9 cellular contexts compared by ENCODE assay signal in the genomic region with DNA sequence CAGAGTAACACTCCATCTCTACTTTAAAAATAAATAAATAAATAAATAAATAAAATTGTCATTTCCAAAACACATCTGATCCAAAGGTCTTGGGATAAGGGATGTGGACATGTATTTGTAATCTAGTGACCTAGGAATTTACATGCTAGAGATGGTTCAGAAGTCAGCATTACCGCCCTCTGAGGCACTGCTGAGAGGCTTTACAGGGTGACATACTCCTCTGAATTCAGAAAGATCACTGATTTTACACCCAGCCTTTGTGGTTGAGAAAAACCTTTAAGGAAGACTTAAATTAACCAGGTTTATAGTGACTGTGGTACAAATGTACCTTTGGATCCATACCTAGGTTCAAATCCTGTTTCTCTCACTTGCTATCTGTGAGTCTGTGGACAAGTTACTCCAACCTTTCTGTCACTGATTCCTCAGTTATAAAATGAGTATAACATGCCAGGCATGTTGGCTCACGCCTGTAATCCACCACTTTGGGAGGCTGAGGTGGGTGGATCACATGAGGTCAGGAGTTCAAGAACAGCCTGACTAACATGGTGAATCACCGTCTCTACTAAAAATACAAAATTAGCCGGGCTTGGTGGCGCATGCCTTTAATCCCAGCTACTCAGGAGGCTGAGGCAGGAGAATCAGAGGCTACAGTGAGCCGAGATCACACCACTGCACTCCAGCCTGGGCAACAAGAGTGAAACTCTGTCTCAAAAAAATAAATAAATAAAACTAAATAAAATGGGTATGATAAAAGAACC. TPM values are rescaled to one million over a fixed set of nuclear protein-coding genes. Genes with fewer than 3 reads are reported as not detected.
DNase-seq lines count a peak whose midpoint lies in the region; ATAC-seq, FAIRE-seq and TF ChIP-seq lines count a peak whose summit lies in the region.
"Had no signal": no experiment of that assay in that cellular context is flagged by ENCODE, and none has a peak within 500 bp of the region (broad histone marks: within the 10 kb centered on the region; RNA-seq: fewer than 3 reads in every experiment).

No MANE protein-coding gene starts in this region.

- H3K27me3 ChIP-seq in ACC112 (ENCODE audit: insufficient read depth, low read length) (no peaks in the 10 kb centered on the region), left lung (no peaks in the 10 kb centered on the region)
- H3K27me3 ChIP-seq: neural progenitor cell had no signal

- ATAC-seq in left lung (peak; percentile 69), HG03025 (IDR thresholded peaks at IDR 0.05; ENCODE audit: low FRiP score, unreplicated experiment) (no peak), HG02884 (IDR thresholded peaks at IDR 0.05; ENCODE audit: unreplicated experiment) (no peak), GM21737 (IDR thresholded peaks at IDR 0.05; ENCODE audit: unreplicated experiment) (no peak)
- no peak for ATAC-seq in stimulated activated naive B cell treated with anti-CD40 and anti-IgM and Interleukin-4, amounts not matched to agents 10 μg/mL and 1 μg/mL and 100 μg/mL, for 72 hours (replicated peaks)

- intact Hi-C loops in left lung (cut with DNase I) = loop anchor here in 1 of 2 donors (10.0 kb wide), 1 partner anchor 138 kb away; no protein-coding TSS in a partner anchor

- TF ChIP-seq CTCF in cardiac fibroblast (IDR thresholded peaks at IDR 0.05; ENCODE audit: low read depth, low read length) (no peak), left lung (IDR thresholded peaks at IDR 0.05) (no peak)

- no peaks in the 10 kb centered on the region for H3K36me3 ChIP-seq in ACC112 (ENCODE audit: insufficient read depth, low read length)
- no peaks in the 10 kb centered on the region for H3K36me3 ChIP-seq in left lung
- H3K36me3 ChIP-seq: neural progenitor cell had no signal

- H3K79me2 ChIP-seq in ACC112 (ENCODE audit: control insufficient read depth, insufficient read depth, low read length, unreplicated experiment) = peaks cover 43% of the 10 kb centered on the region

- no peak overlapping the region for H3K4me3 Mint-ChIP-seq in stimulated activated naive B cell treated with anti-CD40 and anti-IgM and Interleukin-4, amounts not matched to agents 10 μg/mL and 1 μg/mL and 100 μg/mL, for 72 hours
- H3K4me3 Mint-ChIP-seq: neural progenitor cell had no signal

- H2AFZ ChIP-seq in ACC112 (ENCODE audit: low read length, unreplicated experiment) = no peak overlapping the region
- H2AFZ ChIP-seq: neural progenitor cell had no signal

- peak; percentile 75 for FAIRE-seq in HTR-8/SVneo (lab: Jason Lieb, UNC)

- peaks cover 0 to 3% of the 10 kb centered on the region in 2 donors for H3K9me3 Mint-ChIP-seq in stimulated activated naive B cell treated with anti-CD40 and anti-IgM and Interleukin-4, amounts not matched to agents 10 μg/mL and 1 μg/mL and 100 μg/mL, for 72 hours
- H3K9me3 Mint-ChIP-seq: neural progenitor cell had no signal

- DNase-seq in HTR-8/SVneo (ENCODE audit: insufficient read length, low spot score) = no peak
- DNase-seq in cardiac fibroblast (ENCODE audit: low read depth in 2 of 2) = peak; percentile 75 to 91
- DNase-seq in left lung = no peak
- no peak for DNase-seq in stimulated activated naive B cell treated with anti-CD40 and anti-IgM and Interleukin-4, amounts not matched to agents 10 μg/mL and 1 μg/mL and 100 μg/mL, for 72 hours

- H3K4me1 ChIP-seq in ACC112 (ENCODE audit: control insufficient read depth, insufficient read depth, low read length, unreplicated experiment) = peaks cover 27% of the 10 kb centered on the region
- peaks cover 0 to 20% of the 10 kb centered on the region in 2 donors for H3K4me1 ChIP-seq in left lung

- no peaks in the 10 kb centered on the region for H3K27me3 Mint-ChIP-seq in stimulated activated naive B cell treated with anti-CD40 and anti-IgM and Interleukin-4, amounts not matched to agents 10 μg/mL and 1 μg/mL and 100 μg/mL, for 72 hours

- H3K27ac ChIP-seq in ACC112 (ENCODE audit: low read depth, low read length) (peak overlapping the region; percentile 71), left lung (no peak overlapping the region)
- H3K27ac ChIP-seq: neural progenitor cell had no signal

- H3K4me3 ChIP-seq in ACC112 (ENCODE audit: low read depth, low read length) (no peak overlapping the region), cardiac fibroblast (replicated peaks in 1 of 2; ENCODE audit: low read depth in 2 of 2, low read length in 2 of 2) (no peak overlapping the region), left lung (no peak overlapping the region)
- H3K4me3 ChIP-seq: neural progenitor cell had no signal

- H3K9me3 ChIP-seq in left lung = no peaks in the 10 kb centered on the region

- peaks cover 9 to 18% of the 10 kb centered on the region in 2 donors for H3K4me1 Mint-ChIP-seq in stimulated activated naive B cell treated with anti-CD40 and anti-IgM and Interleukin-4, amounts not matched to agents 10 μg/mL and 1 μg/mL and 100 μg/mL, for 72 hours

- H3K27ac Mint-ChIP-seq in stimulated activated naive B cell treated with anti-CD40 and anti-IgM and Interleukin-4, amounts not matched to agents 10 μg/mL and 1 μg/mL and 100 μg/mL, for 72 hours = no peak overlapping the region
- H3K27ac Mint-ChIP-seq: neural progenitor cell had no signal

- peaks cover 8 to 9% of the 10 kb centered on the region in 2 donors for H3K36me3 Mint-ChIP-seq in stimulated activated naive B cell treated with anti-CD40 and anti-IgM and Interleukin-4, amounts not matched to agents 10 μg/mL and 1 μg/mL and 100 μg/mL, for 72 hours
- H3K36me3 Mint-ChIP-seq: neural progenitor cell had no signal

RNA-seq across cellular contexts. Expression of a gene that starts 20.1 kb away (rescaled TPM):
- total RNA-seq in left lung = 10 to 100 TPM; 63.1 to 73.3 TPM

Comparison
In these comparisons a context has a peak if more than half of its experiments do, and no peak if none do; other contexts are left out.
1. DNase-seq: peak in cardiac fibroblast (2 of 2); none in HTR-8/SVneo (single experiment), left lung (0 of 2) and stimulated activated naive B cell treated with anti-CD40 and anti-IgM and Interleukin-4, amounts not matched to agents 10 μg/mL and 1 μg/mL and 100 μg/mL, for 72 hours (single experiment).